ENCODE assay signal across 17 cellular contexts in the genomic region with DNA sequence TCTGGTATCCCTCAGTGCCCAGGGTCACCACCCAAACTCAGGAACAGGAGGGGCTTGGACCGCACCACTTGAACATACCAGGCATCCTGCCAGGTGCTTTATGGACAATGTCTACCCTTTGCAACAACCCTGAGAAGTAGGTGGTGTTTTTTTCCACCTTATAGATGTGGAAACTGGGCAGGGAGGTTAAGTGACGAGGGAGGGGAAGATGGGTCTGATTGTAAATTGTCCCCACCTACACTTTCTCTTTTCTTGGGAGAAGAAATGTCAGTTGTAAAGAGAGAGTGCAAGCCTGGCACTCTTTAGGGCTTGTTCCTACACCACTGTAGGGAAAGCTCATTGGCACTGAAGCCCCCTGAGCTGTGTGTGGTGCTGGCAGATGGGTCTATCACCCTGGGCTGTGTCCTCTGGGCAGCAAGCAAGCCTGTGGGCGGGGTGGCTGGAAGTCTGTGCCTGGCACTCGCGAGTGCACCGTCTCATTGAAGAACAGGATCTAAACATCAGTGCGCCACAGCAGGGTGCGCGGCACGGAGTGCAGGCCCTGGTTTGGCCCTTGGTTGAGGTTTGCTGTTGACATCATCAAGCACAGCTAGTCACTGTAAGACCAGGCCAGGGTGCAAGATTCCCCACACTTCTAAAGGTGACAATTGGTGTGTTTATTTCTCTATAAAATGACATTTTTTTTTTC. TPM values are rescaled to one million over a fixed set of nuclear protein-coding genes. Genes with fewer than 3 reads are reported as not detected.
DNase-seq lines count a peak whose midpoint lies in the region; ATAC-seq and TF ChIP-seq lines count a peak whose summit lies in the region.
"Had no signal": no experiment of that assay in that cellular context is flagged by ENCODE, and none has a peak within 500 bp of the region (broad histone marks: within the 10 kb centered on the region; RNA-seq: fewer than 3 reads in every experiment).

No MANE protein-coding gene starts in this region.

- no peak overlapping the region for H2AFZ ChIP-seq in OCI-LY3 (ENCODE audit: low read depth, low read length)

- no peak overlapping the region for H3K4me3 ChIP-seq in OCI-LY3 (ENCODE audit: low read length)
- H3K4me3 ChIP-seq: A549 had no signal

- intact Hi-C loops in activated CD4-positive, alpha-beta T cell treated with anti-CD3 and anti-CD28 coated beads for 36 hours (cut with DNase I, micrococcal nuclease) = loop anchor here in 1 of 2 experiments (5.0 kb wide), 1 partner anchor 36 kb away; no protein-coding TSS in a partner anchor

- peaks cover 19% of the 10 kb centered on the region for H3K36me3 ChIP-seq in OCI-LY3 (replicated peaks; ENCODE audit: low read depth, low read length)
- H3K36me3 ChIP-seq: brain microvascular endothelial cell had no signal

- ATAC-seq in activated CD4-positive, alpha-beta T cell treated with anti-CD3 and anti-CD28 coated beads for 36 hours = peak; percentile 89
- ATAC-seq: A549, HepG2 had no signal

- peak overlapping the region; percentile 95 for H3K27ac Mint-ChIP-seq in activated CD4-positive, alpha-beta T cell treated with anti-CD3 and anti-CD28 coated beads for 36 hours
- H3K27ac Mint-ChIP-seq in activated naive CD8-positive, alpha-beta T cell treated with anti-CD3 and anti-CD28 coated beads for 36 hours = peak overlapping the region; percentile 79

- peaks cover 50% of the 10 kb centered on the region for H3K4me1 Mint-ChIP-seq in activated CD4-positive, alpha-beta T cell treated with anti-CD3 and anti-CD28 coated beads for 36 hours
- H3K4me1 Mint-ChIP-seq in activated naive CD8-positive, alpha-beta T cell treated with anti-CD3 and anti-CD28 coated beads for 36 hours = peaks cover 26% of the 10 kb centered on the region

- H3K27me3 ChIP-seq in OCI-LY3 (ENCODE audit: low read depth, low read length) = no peaks in the 10 kb centered on the region
- H3K27me3 ChIP-seq: brain microvascular endothelial cell had no signal

- no peaks in the 10 kb centered on the region for H3K79me2 ChIP-seq in OCI-LY3 (ENCODE audit: low read length)

- peaks cover 41% of the 10 kb centered on the region for H3K4me1 ChIP-seq in OCI-LY3 (ENCODE audit: low read length)
- H3K4me1 ChIP-seq: A549 had no signal

- H3K9ac ChIP-seq in OCI-LY3 (ENCODE audit: low read length) = no peak overlapping the region; the same call in 1 of the 2 replicates

- H3K4me3 Mint-ChIP-seq in activated CD4-positive, alpha-beta T cell treated with anti-CD3 and anti-CD28 coated beads for 36 hours = peak overlapping the region; percentile 47
- peak overlapping the region; percentile 11 for H3K4me3 Mint-ChIP-seq in activated naive CD8-positive, alpha-beta T cell treated with anti-CD3 and anti-CD28 coated beads for 36 hours

- TF ChIP-seq CTCF in OCI-LY3 (IDR thresholded peaks at IDR 0.05; ENCODE audit: low read depth, low read length) = no peak

- peak overlapping the region; percentile 86; the same call in 1 of the 2 replicates for H3K4me2 ChIP-seq in OCI-LY3 (ENCODE audit: low read length)
- H3K4me2 ChIP-seq: A549 had no signal

- peaks cover 17% of the 10 kb centered on the region for H3K9me3 Mint-ChIP-seq in activated CD4-positive, alpha-beta T cell treated with anti-CD3 and anti-CD28 coated beads for 36 hours (ENCODE audit: low read depth)
- peaks cover 22% of the 10 kb centered on the region for H3K9me3 Mint-ChIP-seq in activated naive CD8-positive, alpha-beta T cell treated with anti-CD3 and anti-CD28 coated beads for 36 hours

- H3K9me3 ChIP-seq in OCI-LY3 (ENCODE audit: insufficient read depth, low read length) = peaks cover 22% of the 10 kb centered on the region

- H3K27me3 Mint-ChIP-seq in activated CD4-positive, alpha-beta T cell treated with anti-CD3 and anti-CD28 coated beads for 36 hours = no peaks in the 10 kb centered on the region
- no peaks in the 10 kb centered on the region for H3K27me3 Mint-ChIP-seq in activated naive CD8-positive, alpha-beta T cell treated with anti-CD3 and anti-CD28 coated beads for 36 hours

- DNase-seq in activated CD4-positive, alpha-beta T cell treated with anti-CD3 and anti-CD28 coated beads for 36 hours = peak; percentile 71
- no peak for DNase-seq in activated CD4-positive, alpha-beta T cell treated with anti-CD3 and anti-CD28 coated beads for 1 hour
- DNase-seq in activated naive CD8-positive, alpha-beta T cell treated with anti-CD3 and anti-CD28 coated beads for 36 hours = no peak
- peak; percentile 20 to 28 for DNase-seq in stimulated activated CD4-positive, alpha-beta T cell treated with anti-CD3 and anti-CD28 coated beads, Interleukin-4, amount 100 ng/mL, for 4 hours
- DNase-seq in LoVo (ENCODE audit: low spot score) (no peak), NCI-H82 (lab: John Stamatoyannopoulos, UW) (no peak), H4 (ENCODE audit: low spot score) (no peak)
- DNase-seq: brain microvascular endothelial cell, glutamatergic neuron, NCI-H1105, NCI-H510A treated with DMSO at 0.1 percent for 48 hours, T1000 had no signal

- no peak overlapping the region for H3K27ac ChIP-seq in OCI-LY3 (ENCODE audit: low read length)
- H3K27ac ChIP-seq: A549, brain microvascular endothelial cell had no signal

- H3K36me3 Mint-ChIP-seq in activated CD4-positive, alpha-beta T cell treated with anti-CD3 and anti-CD28 coated beads for 36 hours (ENCODE audit: low read depth) = peaks cover 33% of the 10 kb centered on the region
- peaks cover 19% of the 10 kb centered on the region for H3K36me3 Mint-ChIP-seq in activated naive CD8-positive, alpha-beta T cell treated with anti-CD3 and anti-CD28 coated beads for 36 hours

- H4K20me1 ChIP-seq in OCI-LY3 (ENCODE audit: insufficient read depth, low read length) = no peaks in the 10 kb centered on the region

- POLR2A ChIA-PET in activated CD4-positive, alpha-beta T cell treated with anti-CD3 and anti-CD28 coated beads for 36 hours (lab: Charles Lee) = interaction anchor here (0.6 to 1.7 kb wide), 4 partner anchors 8 to 33 kb away, joined by 3 to 9 read pairs (median 4); partner anchors contain the start of gene CYLD

- CTCF ChIA-PET in activated CD4-positive, alpha-beta T cell treated with anti-CD3 and anti-CD28 coated beads for 36 hours (lab: Charles Lee) = interaction anchor here (0.7 to 1.4 kb wide), 8 partner anchors 12 to 683 kb away, joined by 3 to 8 read pairs (median 4); partner anchors contain the start of genes CNEP1R1 and SNX20

RNA-seq across cellular contexts. Expression of gene NOD2, which starts 15.1 kb away (rescaled TPM):
- 1 to 10 TPM; 6.6 to 9.3 TPM for total RNA-seq in activated CD4-positive, alpha-beta T cell treated with anti-CD3 and anti-CD28 coated beads for 36 hours
- total RNA-seq in activated naive CD8-positive, alpha-beta T cell treated with anti-CD3 and anti-CD28 coated beads for 36 hours = 1 to 10 TPM in 1 of 2 experiments, under 1 TPM in 1; 0.78 to 1.2 TPM
- not detected in 2 replicates for total RNA-seq in H4 (2014; rRNA removed; shearing (Covaris generic))

RNA-seq across cellular contexts. Expression of gene SNX20, which starts 27.4 kb away (rescaled TPM):
- 10 to 100 TPM; 43.3 to 48.9 TPM for total RNA-seq in activated CD4-positive, alpha-beta T cell treated with anti-CD3 and anti-CD28 coated beads for 36 hours
- total RNA-seq in activated naive CD8-positive, alpha-beta T cell treated with anti-CD3 and anti-CD28 coated beads for 36 hours = 10 to 100 TPM; 25.8 to 26.0 TPM
- total RNA-seq in H4 (2014; rRNA removed; shearing (Covaris generic)) = not detected in 2 replicates
- total RNA-seq: HepG2, kidney epithelial cell, RPMI7951 had no signal

RNA-seq across cellular contexts. Expression of gene CYLD, which starts 33.4 kb away (rescaled TPM):
- total RNA-seq in activated CD4-positive, alpha-beta T cell treated with anti-CD3 and anti-CD28 coated beads for 36 hours = 10 to 100 TPM; 72.4 to 92.8 TPM
- total RNA-seq in activated naive CD8-positive, alpha-beta T cell treated with anti-CD3 and anti-CD28 coated beads for 36 hours = 10 to 100 TPM; 94.3 to 97.9 TPM
- total RNA-seq in H4 (2014; rRNA removed; shearing (Covaris generic)) = 20.2 and 24.9 TPM in 2 replicates

Comparison
In these comparisons a context has a peak if more than half of its experiments do, and no peak if none do; other contexts are left out.
1. DNase-seq: peak in activated CD4-positive, alpha-beta T cell treated with anti-CD3 and anti-CD28 coated beads for 36 hours (single experiment) and stimulated activated CD4-positive, alpha-beta T cell treated with anti-CD3 and anti-CD28 coated beads, Interleukin-4, amount 100 ng/mL, for 4 hours (2 of 2); none in activated CD4-positive, alpha-beta T cell treated with anti-CD3 and anti-CD28 coated beads for 1 hour (single experiment), activated naive CD8-positive, alpha-beta T cell treated with anti-CD3 and anti-CD28 coated beads for 36 hours (single experiment), LoVo (single experiment), NCI-H82 (single experiment) and H4 (single experiment).
2. RNA of gene SNX20, which starts 27.4 kb away (total RNA-seq): 43.3 to 48.9 TPM in activated CD4-positive, alpha-beta T cell treated with anti-CD3 and anti-CD28 coated beads for 36 hours and 25.8 to 26.0 TPM in activated naive CD8-positive, alpha-beta T cell treated with anti-CD3 and anti-CD28 coated beads for 36 hours; not detected in H4; every median in the first group is over 10 times any median in the second.